21 cellular contexts compared by ENCODE assay signal in the genomic region with DNA sequence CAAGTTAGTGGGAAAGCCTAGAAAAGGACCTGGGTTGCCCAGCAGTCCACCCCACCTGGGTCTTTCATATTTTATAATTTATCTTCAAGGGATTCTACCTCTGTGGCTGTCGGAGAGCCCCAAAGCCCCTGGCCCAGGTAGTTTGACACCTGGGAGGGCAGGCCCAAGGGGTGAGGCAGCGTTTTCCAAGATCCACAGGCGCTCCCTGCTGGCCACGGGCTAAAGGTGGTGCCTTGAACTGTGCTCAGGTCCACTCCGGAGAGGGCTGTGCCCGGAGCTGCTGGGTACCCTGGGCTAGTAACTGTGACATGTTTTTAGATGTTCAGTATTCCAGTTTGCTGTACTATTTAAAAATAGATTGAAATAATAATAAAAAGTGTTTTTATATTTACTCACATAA. TPM values are rescaled to one million over a fixed set of nuclear protein-coding genes. Genes with fewer than 3 reads are reported as not detected.
DNase-seq lines count a peak whose midpoint lies in the region; ATAC-seq and TF ChIP-seq lines count a peak whose summit lies in the region.
"Had no signal": no experiment of that assay in that cellular context is flagged by ENCODE, and none has a peak within 500 bp of the region (broad histone marks: within the 10 kb centered on the region; RNA-seq: fewer than 3 reads in every experiment).

No MANE protein-coding gene starts in this region.

- no peak overlapping the region for H3K4me3 Mint-ChIP-seq in activated naive CD4-positive, alpha-beta T cell treated with anti-CD3 and anti-CD28 coated beads for 36 hours
- H3K4me3 Mint-ChIP-seq: activated naive CD4-positive, alpha-beta T cell treated with anti-CD3 and anti-CD28 coated beads, Interleukin-2, amount 50 U/mL, for 24 hours; mesothelial cell of epicardium; T-cell had no signal

- CTCF ChIA-PET in A673 (lab: Charles Lee) (no interaction called here), PC-9 (lab: Charles Lee) (no interaction called here)
- CTCF ChIA-PET in activated naive CD4-positive, alpha-beta T cell treated with anti-CD3 and anti-CD28 coated beads for 36 hours (lab: Charles Lee) = interaction anchor here (1.0 kb wide), 1 partner anchor 19 kb away, joined by 3 read pairs; no protein-coding TSS in a partner anchor

- no peak overlapping the region for H2AFZ ChIP-seq in PC-9

- intact Hi-C loops in A673 (cut with micrococcal nuclease; ENCODE audit: unreplicated experiment) = no loop called here
- intact Hi-C loops in PC-9 (cut with micrococcal nuclease; ENCODE audit: unreplicated experiment) = no loop called here
- intact Hi-C loops in activated naive CD4-positive, alpha-beta T cell treated with anti-CD3 and anti-CD28 coated beads for 36 hours (cut with micrococcal nuclease) = no loop called here

- no peak for DNase-seq in A673 (ENCODE audit: low spot score)
- peak in 1 of 2 experiments; percentile 15 for DNase-seq in PC-9
- no peak for DNase-seq in fibroblast of pulmonary artery (ENCODE audit: low read depth)
- DNase-seq in HK-2 (ENCODE audit: unreplicated experiment) = no peak
- DNase-seq in activated naive CD4-positive, alpha-beta T cell treated with anti-CD3 and anti-CD28 coated beads for 36 hours = no peak
- no peak for DNase-seq in activated effector memory CD4-positive, alpha-beta T cell treated with Interleukin-2 at 50 U/mL for 16 hours
- DNase-seq: activated CD8-positive, alpha-beta memory T cell treated with anti-CD3 and anti-CD28 coated beads, Interleukin-2, amount 50 U/mL, for 4 hours; DMS79 treated with DMSO at 0.1 percent for 48 hours; effector CD4-positive, alpha-beta T cell; NCI-H187 treated with DMSO at 0.1 percent for 48 hours; NCI-H510A treated with DMSO at 0.1 percent for 48 hours; right lobe of liver; T-cell; thyroid gland had no signal

- no peaks in the 10 kb centered on the region for H3K9me2 ChIP-seq in PC-9 (ENCODE audit: insufficient read depth)

- no peaks in the 10 kb centered on the region for H3K4me1 ChIP-seq in A673 (ENCODE audit: insufficient read depth, low read length, poor library complexity, severe bottlenecking)
- no peaks in the 10 kb centered on the region for H3K4me1 ChIP-seq in PC-9 (replicated peaks; ENCODE audit: insufficient read depth)
- H3K4me1 ChIP-seq: gastroesophageal sphincter, right lobe of liver, thyroid gland had no signal

- no peaks in the 10 kb centered on the region for H3K4me1 Mint-ChIP-seq in activated naive CD4-positive, alpha-beta T cell treated with anti-CD3 and anti-CD28 coated beads for 36 hours (ENCODE audit: low read depth)
- H3K4me1 Mint-ChIP-seq: activated naive CD4-positive, alpha-beta T cell treated with anti-CD3 and anti-CD28 coated beads, Interleukin-2, amount 50 U/mL, for 24 hours; mesothelial cell of epicardium; T-cell had no signal

- ATAC-seq in GM19035 (IDR thresholded peaks at IDR 0.05; ENCODE audit: unreplicated experiment) = no peak
- ATAC-seq: gastroesophageal sphincter, T-cell had no signal

- H3K4me3 ChIP-seq in A673 (ENCODE audit: low read depth, low read length, poor library complexity, severe bottlenecking) (no peak overlapping the region), PC-9 (no peak overlapping the region), fibroblast of pulmonary artery (replicated peaks; ENCODE audit: low read depth, low read length) (no peak overlapping the region)
- H3K4me3 ChIP-seq: gastroesophageal sphincter, right lobe of liver, thyroid gland had no signal

- POLR2A ChIA-PET in A673 (lab: Charles Lee; ENCODE audit: low non-redundant PET) (no interaction called here), PC-9 (lab: Charles Lee; ENCODE audit: unreplicated experiment) (no interaction called here)

- no peak overlapping the region for H3K27ac ChIP-seq in A673 (ENCODE audit: low read depth, low read length, poor library complexity, severe bottlenecking)
- H3K27ac ChIP-seq in PC-9 = no peak overlapping the region
- H3K27ac ChIP-seq: gastroesophageal sphincter, right lobe of liver, thyroid gland had no signal

- no peaks in the 10 kb centered on the region for H3K9me3 Mint-ChIP-seq in activated naive CD4-positive, alpha-beta T cell treated with anti-CD3 and anti-CD28 coated beads for 36 hours
- H3K9me3 Mint-ChIP-seq: activated naive CD4-positive, alpha-beta T cell treated with anti-CD3 and anti-CD28 coated beads, Interleukin-2, amount 50 U/mL, for 24 hours; T-cell had no signal

- H3K27me3 Mint-ChIP-seq in activated naive CD4-positive, alpha-beta T cell treated with anti-CD3 and anti-CD28 coated beads for 36 hours (ENCODE audit: low read depth) = no peaks in the 10 kb centered on the region
- H3K27me3 Mint-ChIP-seq: activated naive CD4-positive, alpha-beta T cell treated with anti-CD3 and anti-CD28 coated beads, Interleukin-2, amount 50 U/mL, for 24 hours had no signal

- BruUV-seq in A673 (replicated peaks; lab: Mats Ljungman, UMichigan) (no TSS peak), PC-9 (replicated peaks; lab: Mats Ljungman, UMichigan) (no TSS peak)

- no peak overlapping the region for H3K4me2 ChIP-seq in PC-9

- H3K36me3 ChIP-seq in A673 (ENCODE audit: insufficient read depth, low read length, poor library complexity, severe bottlenecking) (no peaks in the 10 kb centered on the region), PC-9 (ENCODE audit: low read depth) (no peaks in the 10 kb centered on the region)
- H3K36me3 ChIP-seq: gastroesophageal sphincter, right lobe of liver, thyroid gland had no signal

- TF ChIP-seq CTCF in A673 (conservative IDR thresholded peaks at IDR 0.05; ENCODE audit: low read depth, low read length) (peak; percentile 19; the same call in 1 of the 2 replicates), GM12872 (IDR thresholded peaks at IDR 0.05; ENCODE audit: insufficient read depth, low read depth, low read length) (0 out of 3 replicates have a peak, but pooled peaks have one; percentile 23), PC-9 (conservative IDR thresholded peaks at IDR 0.05) (peak; percentile 56), fibroblast of pulmonary artery (IDR thresholded peaks at IDR 0.05; ENCODE audit: low read length, missing control alignments) (peak; percentile 27)

- no peaks in the 10 kb centered on the region for H3F3A ChIP-seq in PC-9 (ENCODE audit: insufficient read depth, low read depth)

- H3K36me3 Mint-ChIP-seq in activated naive CD4-positive, alpha-beta T cell treated with anti-CD3 and anti-CD28 coated beads for 36 hours (ENCODE audit: low read depth) = no peaks in the 10 kb centered on the region
- H3K36me3 Mint-ChIP-seq: activated naive CD4-positive, alpha-beta T cell treated with anti-CD3 and anti-CD28 coated beads, Interleukin-2, amount 50 U/mL, for 24 hours; mesothelial cell of epicardium; T-cell had no signal

- H4K20me1 ChIP-seq in PC-9 (ENCODE audit: insufficient read depth) = no peaks in the 10 kb centered on the region

- H3K9me3 ChIP-seq in A673 (ENCODE audit: low read depth, low read length, poor library complexity, severe bottlenecking) = no peaks in the 10 kb centered on the region
- no peaks in the 10 kb centered on the region for H3K9me3 ChIP-seq in PC-9 (ENCODE audit: insufficient read depth, low read depth)
- H3K9me3 ChIP-seq: gastroesophageal sphincter, right lobe of liver, thyroid gland had no signal

- peaks cover 3% of the 10 kb centered on the region for H3K27me3 ChIP-seq in A673 (replicated peaks; ENCODE audit: insufficient read depth, low read depth, low read length, poor library complexity)
- peaks cover 18% of the 10 kb centered on the region for H3K27me3 ChIP-seq in PC-9 (ENCODE audit: insufficient read depth, low read depth)
- H3K27me3 ChIP-seq: gastroesophageal sphincter, right lobe of liver, thyroid gland had no signal

- no peaks in the 10 kb centered on the region for H3K79me2 ChIP-seq in PC-9 (ENCODE audit: low read depth)

- no peak overlapping the region for H3K27ac Mint-ChIP-seq in activated naive CD4-positive, alpha-beta T cell treated with anti-CD3 and anti-CD28 coated beads for 36 hours
- H3K27ac Mint-ChIP-seq: activated naive CD4-positive, alpha-beta T cell treated with anti-CD3 and anti-CD28 coated beads, Interleukin-2, amount 50 U/mL, for 24 hours; mesothelial cell of epicardium; T-cell had no signal

RNA-seq across cellular contexts. Expression of a gene that starts 37.2 kb away (rescaled TPM):
- total RNA-seq in A673 (2021) (not detected in 2 replicates), PC-9 (2021) (not detected in 2 replicates)
- total RNA-seq in activated naive CD4-positive, alpha-beta T cell treated with anti-CD3 and anti-CD28 coated beads for 36 hours = not detected
- total RNA-seq: cardiac septum, mesothelial cell of epicardium, right lobe of liver, RPMI7951, T-cell, thyroid gland had no signal

RNA-seq across cellular contexts. Expression of a gene that starts 59.3 kb away (rescaled TPM):
- not detected in 2 replicates for total RNA-seq in A673 (2021)
- total RNA-seq in PC-9 (2021) = not detected in 2 replicates
- total RNA-seq in activated naive CD4-positive, alpha-beta T cell treated with anti-CD3 and anti-CD28 coated beads for 36 hours = not detected
- total RNA-seq: cardiac septum, gastroesophageal sphincter, mesothelial cell of epicardium, right lobe of liver, RPMI7951, T-cell, thyroid gland had no signal
